13 cellular contexts compared by ENCODE assay signal in genomic region chr17:28085766-28086165, GRCh38. TPM values are rescaled to one million over a fixed set of nuclear protein-coding genes. Genes with fewer than 3 reads are reported as not detected.
DNase-seq lines count a peak whose midpoint lies in the region; ATAC-seq, FAIRE-seq and TF ChIP-seq lines count a peak whose summit lies in the region.
"Had no signal": no experiment of that assay in that cellular context is flagged by ENCODE, and none has a peak within 500 bp of the region (broad histone marks: within the 10 kb centered on the region; RNA-seq: fewer than 3 reads in every experiment).

No MANE protein-coding gene starts in this region.

- intact Hi-C loops in HepG2 (cut with micrococcal nuclease; ENCODE audit: unreplicated experiment) (no loop called here), right lobe of liver (cut with DNase I) (no loop called here), IMR-90 (cut with micrococcal nuclease) (no loop called here)

- in situ Hi-C loops in HepG2 (cut with HindIII; ENCODE audit: extremely low pct_ligation_motif_present, low pct_unique_long_range_greater_than_20kb) (no loop called here), IMR-90 (cut with MboI; ENCODE audit: low sequenced_read_pairs) (no loop called here)

- no peak overlapping the region for H2BK15ac ChIP-seq in IMR-90 (ENCODE audit: low read depth, low read length)

- peaks cover 20% of the 10 kb centered on the region for H3K9me3 Mint-ChIP-seq in endodermal cell

- H2BK20ac ChIP-seq in IMR-90 (ENCODE audit: low read depth, low read length) = no peak overlapping the region

- no peaks in the 10 kb centered on the region for H3K27me3 Mint-ChIP-seq in endodermal cell (ENCODE audit: insufficient read depth)
- H3K27me3 Mint-ChIP-seq: CD4-positive, alpha-beta memory T cell had no signal

- peaks cover 15 to 73% of the 10 kb centered on the region in 2 experiments for H3K79me1 ChIP-seq in IMR-90 (ENCODE audit: low read depth in 1 of 2, low read length in 2 of 2)

- H2AFZ ChIP-seq in HepG2 (ENCODE audit: low read length) (no peak overlapping the region), IMR-90 (replicated peaks; ENCODE audit: low read length, poor library complexity) (no peak overlapping the region)

- H3K18ac ChIP-seq in IMR-90 (ENCODE audit: low read depth, low read length) = no peak overlapping the region

- no peaks in the 10 kb centered on the region for H4K20me1 ChIP-seq in HepG2 (ENCODE audit: insufficient read depth, low read length)
- peaks cover 60% of the 10 kb centered on the region for H4K20me1 ChIP-seq in IMR-90 (ENCODE audit: insufficient read depth, low read length)

- H3K14ac ChIP-seq in IMR-90 (replicated peaks; ENCODE audit: low read depth, low read length) = 0 out of 2 replicates have a peak overlapping the region, but pooled peaks have one; percentile 26

- H3K27me3 ChIP-seq in HepG2 (ENCODE audit: control insufficient read depth in 1 of 2, insufficient read depth in 2 of 2, low read length in 2 of 2) (no peaks in the 10 kb centered on the region), right lobe of liver (no peaks in the 10 kb centered on the region), IMR-90 (ENCODE audit: control insufficient read depth, insufficient read depth, low read length) (no peaks in the 10 kb centered on the region), endodermal cell (ENCODE audit: control insufficient read depth, insufficient read depth, low read length, poor library complexity, severe bottlenecking) (no peaks in the 10 kb centered on the region)
- H3K27me3 ChIP-seq: BE2C had no signal

- H3K4me3 ChIP-seq in HepG2 (replicated peaks in 1 of 3; ENCODE audit: insufficient read depth in 1 of 3, low read depth in 2 of 3, low read length in 3 of 3) (no peak overlapping the region), right lobe of liver (no peak overlapping the region), IMR-90 (ENCODE audit: insufficient read depth, low read depth, low read length) (no peak overlapping the region), epithelial cell of esophagus (ENCODE audit: low read length) (no peak overlapping the region), endodermal cell (ENCODE audit: low read length) (no peak overlapping the region)

- TF ChIP-seq EP300 in HepG2 (IDR thresholded peaks at IDR 0.05; ENCODE audit: low read depth in 2 of 2, low read length in 2 of 2) (no peak), HepG2 (CRISPR knock-in tag; IDR thresholded peaks at IDR 0.05; ENCODE audit: borderline replicate concordance) (no peak)

- H3K9me3 ChIP-seq in HepG2 (ENCODE audit: low read length) (no peaks in the 10 kb centered on the region), right lobe of liver (no peaks in the 10 kb centered on the region), IMR-90 (ENCODE audit: control insufficient read depth, insufficient read depth, low read length) (no peaks in the 10 kb centered on the region), endodermal cell (ENCODE audit: control insufficient read depth, low read length) (peaks cover 18% of the 10 kb centered on the region)
- H3K9me3 ChIP-seq: BE2C had no signal

- no peak overlapping the region for H3K56ac ChIP-seq in IMR-90 (ENCODE audit: extremely low read depth, insufficient read depth, low read length)

- no peak overlapping the region for H3K4me3 Mint-ChIP-seq in endodermal cell

- H3K27ac Mint-ChIP-seq in endodermal cell = no peak overlapping the region

- peaks cover 8% of the 10 kb centered on the region for H3K79me2 ChIP-seq in HepG2 (ENCODE audit: insufficient read depth, low read length)

- 98% methylated on average over 2 of the region's 2 CpGs for WGBS in HepG2 (ENCODE audit: low lambda C conversion rate)
- 89% methylated on average over 2 of the region's 2 CpGs for WGBS in right lobe of liver (ENCODE audit: insufficient coverage, low coverage, low lambda C conversion rate, missing lambda C conversion rate)
- WGBS in IMR-90 (ENCODE audit: extremely low coverage in 2 of 2, insufficient read length in 1 of 2), 2 experiments = no CpG with 5 or more reads among the region's 2 CpGs
- 93% methylated on average over 2 of the region's 2 CpGs; no CpG with 5 or more reads in 1 of the 2 experiments for WGBS in endodermal cell (ENCODE audit: insufficient coverage in 1 of 2, insufficient read length in 1 of 2), 2 experiments

- H3K4ac ChIP-seq in IMR-90 (ENCODE audit: low read depth, low read length) = no peak overlapping the region

- H2BK5ac ChIP-seq in IMR-90 (ENCODE audit: low read depth, low read length, poor library complexity, severe bottlenecking) = no peak overlapping the region

- H3K9ac ChIP-seq in HepG2 (ENCODE audit: insufficient read depth, low read depth, low read length) = no peak overlapping the region
- H3K9ac ChIP-seq in IMR-90 (ENCODE audit: low read depth, low read length) = no peak overlapping the region
- no peak overlapping the region for H3K9ac ChIP-seq in endodermal cell (ENCODE audit: extremely low read depth, low read length, poor library complexity, severe bottlenecking)

- ATAC-seq in HepG2 (no peak), right lobe of liver (no peak), IMR-90 (ENCODE audit: low read depth) (no peak), HG03469 (IDR thresholded peaks at IDR 0.05; ENCODE audit: unreplicated experiment) (no peak)

- peaks cover 18% of the 10 kb centered on the region for H3K36me3 Mint-ChIP-seq in endodermal cell (ENCODE audit: low read depth)

- CTCF ChIA-PET in HepG2 (lab: Yijun Ruan, JAX; ENCODE audit: low intra/inter-chr PET ratio, low total read pairs) = no interaction called here
- CTCF ChIA-PET in IMR-90 (lab: Yijun Ruan, JAX) = no interaction called here

- FAIRE-seq in HepG2 (lab: Jason Lieb, UNC) = no peak

- no TSS peak for BruUV-seq in HepG2 (replicated peaks; lab: Mats Ljungman, UMichigan)
- no TSS peak for BruUV-seq in IMR-90 (replicated peaks; lab: Mats Ljungman, UMichigan)

- dilution Hi-C loops in IMR-90 (cut with HindIII; ENCODE audit: low sequenced_read_pairs, unreplicated experiment) = no loop called here

- peaks cover 28% of the 10 kb centered on the region for H3K4me1 ChIP-seq in HepG2 (ENCODE audit: insufficient read depth, low read length)
- H3K4me1 ChIP-seq in right lobe of liver = peaks cover 0 to 21% (median 13%) of the 10 kb centered on the region in 4 donors
- H3K4me1 ChIP-seq in IMR-90 (ENCODE audit: control insufficient read depth, insufficient read depth, low read length) = peaks cover 3% of the 10 kb centered on the region
- H3K4me1 ChIP-seq in endodermal cell (ENCODE audit: control insufficient read depth, insufficient read depth, low read length) = no peaks in the 10 kb centered on the region
- H3K4me1 ChIP-seq: BE2C had no signal

- no peak for TF ChIP-seq CTCF in HepG2 (CRISPR knock-in tag; IDR thresholded peaks at IDR 0.05)
- no peak for TF ChIP-seq CTCF in right lobe of liver (IDR thresholded peaks at IDR 0.05)
- TF ChIP-seq CTCF in IMR-90 (conservative IDR thresholded peaks at IDR 0.05; ENCODE audit: low read depth, low read length) = no peak
- TF ChIP-seq CTCF in epithelial cell of esophagus (IDR thresholded peaks at IDR 0.05; ENCODE audit: insufficient read depth, low read depth, low read length, missing control alignments) = no peak
- TF ChIP-seq CTCF in endodermal cell (conservative IDR thresholded peaks at IDR 0.05) = no peak

- no peak overlapping the region for H3K23ac ChIP-seq in IMR-90 (ENCODE audit: low read depth, low read length)

- no peak overlapping the region for H2AK9ac ChIP-seq in IMR-90 (replicated peaks; ENCODE audit: low read depth, low read length, poor library complexity)

- no peak overlapping the region for H3K4me2 ChIP-seq in HepG2 (ENCODE audit: low read depth, low read length)
- no peak overlapping the region for H3K4me2 ChIP-seq in IMR-90 (ENCODE audit: low read depth, low read length)

- DNase-seq in HepG2 (ENCODE audit: low spot score) (no peak), right lobe of liver (no peak), IMR-90 (no peak), epithelial cell of esophagus (ENCODE audit: low read depth) (peak; percentile 10), endodermal cell (no peak), NCI-H526 (lab: John Stamatoyannopoulos, UW) (no peak)
- DNase-seq: BE2C; CD4-positive, alpha-beta memory T cell; DMS153; DMS79 treated with DMSO at 0.1 percent for 48 hours; GF-D8 had no signal

- no peak overlapping the region for H3K27ac ChIP-seq in HepG2 (ENCODE audit: extremely low read length, insufficient read depth, low read length)
- H3K27ac ChIP-seq in right lobe of liver = no peak overlapping the region
- H3K27ac ChIP-seq in IMR-90 (ENCODE audit: insufficient read depth, low read length) = no peak overlapping the region
- no peak overlapping the region for H3K27ac ChIP-seq in endodermal cell (ENCODE audit: low read depth, low read length)
- H3K27ac ChIP-seq: C4-2B had no signal

- H2BK120ac ChIP-seq in IMR-90 (ENCODE audit: low read depth, low read length) = no peak overlapping the region

- no peak overlapping the region for H2AK5ac ChIP-seq in IMR-90 (ENCODE audit: low read depth, low read length)

- H3K36me3 ChIP-seq in HepG2 (replicated peaks in 1 of 2; ENCODE audit: control insufficient read depth in 1 of 2, insufficient read depth in 2 of 2, low read length in 2 of 2) (no peaks in the 10 kb centered on the region), right lobe of liver (no peaks in the 10 kb centered on the region), IMR-90 (ENCODE audit: control insufficient read depth, insufficient read depth, low read length) (no peaks in the 10 kb centered on the region), endodermal cell (ENCODE audit: control insufficient read depth, insufficient read depth, low read length) (no peaks in the 10 kb centered on the region)
- H3K36me3 ChIP-seq: BE2C had no signal

- H4K5ac ChIP-seq in IMR-90 (ENCODE audit: low read depth, low read length) = no peak overlapping the region

- no peak overlapping the region for H4K91ac ChIP-seq in IMR-90 (ENCODE audit: insufficient read depth, low read depth, low read length)

- peaks cover 7% of the 10 kb centered on the region for H3K4me1 Mint-ChIP-seq in endodermal cell

- TF ChIP-seq RAD21 in HepG2 (CRISPR knock-in tag; IDR thresholded peaks at IDR 0.05) (no peak), IMR-90 (IDR thresholded peaks at IDR 0.05; ENCODE audit: low read length) (no peak)

- no peak overlapping the region for H4K8ac ChIP-seq in IMR-90 (ENCODE audit: low read depth in 2 of 2, low read length in 2 of 2)

- POLR2A ChIA-PET in HepG2 (lab: Yijun Ruan, JAX) (no interaction called here), IMR-90 (lab: Charles Lee; ENCODE audit: unreplicated experiment) (no interaction called here)

- peaks cover 9% of the 10 kb centered on the region for H3K9me1 ChIP-seq in IMR-90 (ENCODE audit: insufficient read depth, low read length)

- no peak for TF ChIP-seq POLR2A in HepG2 (IDR thresholded peaks at IDR 0.05; ENCODE audit: insufficient read depth in 1 of 2, low read depth in 2 of 2, low read length in 2 of 2)
- no peak for TF ChIP-seq POLR2A in right lobe of liver (IDR thresholded peaks at IDR 0.05)
- no peak for TF ChIP-seq POLR2A in IMR-90 (IDR thresholded peaks at IDR 0.05; ENCODE audit: low read depth, low read length)

RNA-seq across cellular contexts. Expression of gene NLK, which starts 43.3 kb away (rescaled TPM):
- total RNA-seq in HepG2 (2016; rRNA removed; fragmentation: Illumina TruSeq; extraction: Trizol) = 13.2 and 13.4 TPM in 2 replicates
- total RNA-seq in HepG2 (2016; cell fraction: cytosol; rRNA removed; fragmentation: Illumina TruSeq; extraction: Trizol; ENCODE audit: low read depth) = 7.4 and 9.4 TPM in 2 replicates
- 12.7 and 13.0 TPM in 2 replicates for total RNA-seq in HepG2 (2016; cell fraction: insoluble cytoplasmic fraction; rRNA removed; fragmentation: Illumina TruSeq; extraction: Trizol)
- 11.4 and 13.2 TPM in 2 replicates for total RNA-seq in HepG2 (2016; cell fraction: membrane; rRNA removed; fragmentation: Illumina TruSeq; extraction: Trizol)
- 16.5 and 19.7 TPM in 2 replicates for total RNA-seq in HepG2 (2016; cell fraction: nucleus; rRNA removed; fragmentation: Illumina TruSeq; extraction: Trizol)
- 14.6 and 17.6 TPM in 2 replicates for polyA plus RNA-seq in HepG2 (2011; rRNA removed)
- polyA plus RNA-seq in HepG2 (2011; cell fraction: cytosol; rRNA removed) = 6.0 and 9.4 TPM in 2 replicates
- polyA plus RNA-seq in HepG2 (2011; cell fraction: nucleus; rRNA removed) = 10.5 and 11.7 TPM in 2 replicates
- 6.7 and 7.4 TPM in 2 replicates for polyA plus RNA-seq in HepG2 (2012)
- polyA plus RNA-seq in HepG2 (2016; cell fraction: cytosol; fragmentation: Illumina TruSeq; extraction: Trizol; ENCODE audit: low read depth) = 2.0 and 2.2 TPM in 2 replicates
- 11.4 and 12.2 TPM in 2 replicates for polyA plus RNA-seq in HepG2 (2016; cell fraction: insoluble cytoplasmic fraction; fragmentation: Illumina TruSeq; extraction: Trizol; ENCODE audit: low read depth)
- 7.8 and 9.4 TPM in 2 replicates for polyA plus RNA-seq in HepG2 (2016; cell fraction: membrane; fragmentation: Illumina TruSeq; extraction: Trizol; ENCODE audit: low read depth)
- polyA plus RNA-seq in HepG2 (2016; cell fraction: nucleus; fragmentation: Illumina TruSeq; extraction: Trizol; ENCODE audit: insufficient read depth, low read depth) = 14.4 and 16.1 TPM in 2 replicates
- 44.7 and 70.6 TPM in 2 replicates for polyA minus RNA-seq in HepG2 (2011; rRNA and poly(A)+ RNA removed; ENCODE audit: low replicate concordance)
- polyA minus RNA-seq in HepG2 (2011; cell fraction: cytosol; rRNA and poly(A)+ RNA removed) = 9.5 and 12.5 TPM in 2 replicates
- 49.2 and 50.1 TPM in 2 replicates for polyA minus RNA-seq in HepG2 (2011; cell fraction: nucleus; rRNA and poly(A)+ RNA removed)
- 10 to 100 TPM in 3 of 6 experiments, 1 to 10 TPM in 3; 8.8 to 10.6 (median 9.9) TPM for total RNA-seq in right lobe of liver
- total RNA-seq in IMR-90 (2012; rRNA removed) = 23.3 and 29.2 TPM in 2 replicates
- polyA plus RNA-seq in IMR-90 (2012; rRNA removed) = 13.8 and 15.3 TPM in 2 replicates
- 6.2 and 8.6 TPM in 2 replicates for polyA plus RNA-seq in IMR-90 (2012; cell fraction: cytosol; rRNA removed)
- polyA plus RNA-seq in IMR-90 (2012; cell fraction: nucleus; rRNA removed; ENCODE audit: low replicate concordance) = 20.9 and 37.1 TPM in 2 replicates
- 10 to 100 TPM; 49.2 to 50.3 TPM for total RNA-seq in endodermal cell
- 29.8 TPM for polyA plus RNA-seq in endodermal cell (2013, experiment 1 of 2)
- 26.1 TPM for polyA plus RNA-seq in endodermal cell (2013, experiment 2 of 2)
